1 cellular context compared by ENCODE assay signal in the genomic region with DNA sequence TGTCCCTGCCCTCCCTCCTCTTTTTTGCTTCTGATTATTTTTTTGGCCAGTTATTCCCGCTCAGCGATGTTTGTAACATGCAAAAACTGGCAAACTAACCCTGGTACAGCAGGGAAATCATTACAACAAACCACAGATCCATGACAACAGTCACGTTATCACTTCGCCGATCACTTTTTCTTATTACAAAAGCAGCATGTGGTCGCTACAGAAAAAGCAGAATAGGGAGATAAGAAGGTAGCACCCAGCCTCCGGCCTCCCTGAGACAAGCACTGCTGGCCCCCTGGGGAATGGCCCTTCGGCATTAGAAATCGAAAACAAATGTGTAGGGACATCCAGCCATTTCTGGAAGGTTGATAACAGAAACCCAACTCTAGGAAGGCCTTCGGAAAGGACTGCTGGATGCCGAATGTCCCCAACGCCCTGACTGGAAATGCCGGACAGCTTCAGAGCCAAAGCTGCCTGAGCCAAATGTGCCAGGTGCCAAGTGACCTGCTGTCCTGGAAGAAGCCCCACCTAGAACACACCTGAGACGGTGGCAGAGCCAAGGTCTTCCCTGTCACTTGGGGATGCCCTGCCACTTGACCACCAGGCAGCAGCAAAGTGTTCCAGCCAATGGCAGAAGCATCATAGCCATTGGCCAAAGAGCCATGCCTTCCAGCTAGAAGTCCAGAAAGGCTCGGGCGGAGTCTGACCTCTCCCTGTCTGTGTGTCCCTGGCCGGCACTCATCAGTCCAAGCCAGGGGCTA.
TF ChIP-seq lines count a peak whose summit lies in the region.

No MANE protein-coding gene starts in this region.

TF ChIP-seq in K562, 482 proteins besides CTCF, POLR2A, EP300 and RAD21 (continued from another document):
- TF ChIP-seq, protein P1, sequence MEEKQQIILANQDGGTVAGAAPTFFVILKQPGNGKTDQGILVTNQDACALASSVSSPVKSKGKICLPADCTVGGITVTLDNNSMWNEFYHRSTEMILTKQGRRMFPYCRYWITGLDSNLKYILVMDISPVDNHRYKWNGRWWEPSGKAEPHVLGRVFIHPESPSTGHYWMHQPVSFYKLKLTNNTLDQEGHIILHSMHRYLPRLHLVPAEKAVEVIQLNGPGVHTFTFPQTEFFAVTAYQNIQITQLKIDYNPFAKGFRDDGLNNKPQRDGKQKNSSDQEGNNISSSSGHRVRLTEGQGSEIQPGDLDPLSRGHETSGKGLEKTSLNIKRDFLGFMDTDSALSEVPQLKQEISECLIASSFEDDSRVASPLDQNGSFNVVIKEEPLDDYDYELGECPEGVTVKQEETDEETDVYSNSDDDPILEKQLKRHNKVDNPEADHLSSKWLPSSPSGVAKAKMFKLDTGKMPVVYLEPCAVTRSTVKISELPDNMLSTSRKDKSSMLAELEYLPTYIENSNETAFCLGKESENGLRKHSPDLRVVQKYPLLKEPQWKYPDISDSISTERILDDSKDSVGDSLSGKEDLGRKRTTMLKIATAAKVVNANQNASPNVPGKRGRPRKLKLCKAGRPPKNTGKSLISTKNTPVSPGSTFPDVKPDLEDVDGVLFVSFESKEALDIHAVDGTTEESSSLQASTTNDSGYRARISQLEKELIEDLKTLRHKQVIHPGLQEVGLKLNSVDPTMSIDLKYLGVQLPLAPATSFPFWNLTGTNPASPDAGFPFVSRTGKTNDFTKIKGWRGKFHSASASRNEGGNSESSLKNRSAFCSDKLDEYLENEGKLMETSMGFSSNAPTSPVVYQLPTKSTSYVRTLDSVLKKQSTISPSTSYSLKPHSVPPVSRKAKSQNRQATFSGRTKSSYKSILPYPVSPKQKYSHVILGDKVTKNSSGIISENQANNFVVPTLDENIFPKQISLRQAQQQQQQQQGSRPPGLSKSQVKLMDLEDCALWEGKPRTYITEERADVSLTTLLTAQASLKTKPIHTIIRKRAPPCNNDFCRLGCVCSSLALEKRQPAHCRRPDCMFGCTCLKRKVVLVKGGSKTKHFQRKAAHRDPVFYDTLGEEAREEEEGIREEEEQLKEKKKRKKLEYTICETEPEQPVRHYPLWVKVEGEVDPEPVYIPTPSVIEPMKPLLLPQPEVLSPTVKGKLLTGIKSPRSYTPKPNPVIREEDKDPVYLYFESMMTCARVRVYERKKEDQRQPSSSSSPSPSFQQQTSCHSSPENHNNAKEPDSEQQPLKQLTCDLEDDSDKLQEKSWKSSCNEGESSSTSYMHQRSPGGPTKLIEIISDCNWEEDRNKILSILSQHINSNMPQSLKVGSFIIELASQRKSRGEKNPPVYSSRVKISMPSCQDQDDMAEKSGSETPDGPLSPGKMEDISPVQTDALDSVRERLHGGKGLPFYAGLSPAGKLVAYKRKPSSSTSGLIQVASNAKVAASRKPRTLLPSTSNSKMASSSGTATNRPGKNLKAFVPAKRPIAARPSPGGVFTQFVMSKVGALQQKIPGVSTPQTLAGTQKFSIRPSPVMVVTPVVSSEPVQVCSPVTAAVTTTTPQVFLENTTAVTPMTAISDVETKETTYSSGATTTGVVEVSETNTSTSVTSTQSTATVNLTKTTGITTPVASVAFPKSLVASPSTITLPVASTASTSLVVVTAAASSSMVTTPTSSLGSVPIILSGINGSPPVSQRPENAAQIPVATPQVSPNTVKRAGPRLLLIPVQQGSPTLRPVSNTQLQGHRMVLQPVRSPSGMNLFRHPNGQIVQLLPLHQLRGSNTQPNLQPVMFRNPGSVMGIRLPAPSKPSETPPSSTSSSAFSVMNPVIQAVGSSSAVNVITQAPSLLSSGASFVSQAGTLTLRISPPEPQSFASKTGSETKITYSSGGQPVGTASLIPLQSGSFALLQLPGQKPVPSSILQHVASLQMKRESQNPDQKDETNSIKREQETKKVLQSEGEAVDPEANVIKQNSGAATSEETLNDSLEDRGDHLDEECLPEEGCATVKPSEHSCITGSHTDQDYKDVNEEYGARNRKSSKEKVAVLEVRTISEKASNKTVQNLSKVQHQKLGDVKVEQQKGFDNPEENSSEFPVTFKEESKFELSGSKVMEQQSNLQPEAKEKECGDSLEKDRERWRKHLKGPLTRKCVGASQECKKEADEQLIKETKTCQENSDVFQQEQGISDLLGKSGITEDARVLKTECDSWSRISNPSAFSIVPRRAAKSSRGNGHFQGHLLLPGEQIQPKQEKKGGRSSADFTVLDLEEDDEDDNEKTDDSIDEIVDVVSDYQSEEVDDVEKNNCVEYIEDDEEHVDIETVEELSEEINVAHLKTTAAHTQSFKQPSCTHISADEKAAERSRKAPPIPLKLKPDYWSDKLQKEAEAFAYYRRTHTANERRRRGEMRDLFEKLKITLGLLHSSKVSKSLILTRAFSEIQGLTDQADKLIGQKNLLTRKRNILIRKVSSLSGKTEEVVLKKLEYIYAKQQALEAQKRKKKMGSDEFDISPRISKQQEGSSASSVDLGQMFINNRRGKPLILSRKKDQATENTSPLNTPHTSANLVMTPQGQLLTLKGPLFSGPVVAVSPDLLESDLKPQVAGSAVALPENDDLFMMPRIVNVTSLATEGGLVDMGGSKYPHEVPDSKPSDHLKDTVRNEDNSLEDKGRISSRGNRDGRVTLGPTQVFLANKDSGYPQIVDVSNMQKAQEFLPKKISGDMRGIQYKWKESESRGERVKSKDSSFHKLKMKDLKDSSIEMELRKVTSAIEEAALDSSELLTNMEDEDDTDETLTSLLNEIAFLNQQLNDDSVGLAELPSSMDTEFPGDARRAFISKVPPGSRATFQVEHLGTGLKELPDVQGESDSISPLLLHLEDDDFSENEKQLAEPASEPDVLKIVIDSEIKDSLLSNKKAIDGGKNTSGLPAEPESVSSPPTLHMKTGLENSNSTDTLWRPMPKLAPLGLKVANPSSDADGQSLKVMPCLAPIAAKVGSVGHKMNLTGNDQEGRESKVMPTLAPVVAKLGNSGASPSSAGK (IDR thresholded peaks at IDR 0.05), result peak; percentile 17; the same call in 1 of the 2 replicates
TF ChIP-seq in K562: peak in this region for 19.
